ENCODE assay signal across 20 cellular contexts in the genomic region with DNA sequence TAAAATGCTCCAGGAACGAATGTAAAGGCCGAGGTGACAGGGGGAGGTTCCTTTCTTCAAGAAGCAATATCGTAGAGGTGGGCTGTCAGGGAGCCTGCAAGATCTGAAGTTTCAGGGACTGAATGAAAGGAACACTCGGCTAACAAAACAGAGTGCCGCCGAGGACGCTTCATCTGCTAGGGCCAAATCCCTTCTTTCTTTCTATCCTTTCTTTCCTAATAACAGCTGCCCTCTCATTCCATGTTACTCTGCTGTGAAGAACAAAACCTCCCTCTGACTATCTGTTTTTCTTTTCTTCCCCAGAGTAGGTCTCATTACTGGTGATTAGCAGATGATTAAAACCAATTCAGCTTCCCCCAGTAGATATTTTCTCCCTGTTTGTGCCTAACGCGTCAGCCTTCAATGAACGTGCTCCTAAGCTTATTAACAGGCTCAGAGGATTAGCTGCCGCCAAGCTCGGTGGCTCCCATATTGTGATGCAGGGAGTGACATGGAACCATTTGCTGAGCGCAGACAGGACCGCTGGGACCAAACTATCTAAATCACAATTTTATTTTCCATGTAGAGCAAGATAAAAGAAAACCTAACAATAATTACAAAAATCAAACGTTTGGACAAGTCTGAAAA.
"Had no signal": no experiment of that assay in that cellular context is flagged by ENCODE, and none has a peak within 500 bp of the region (broad histone marks: within the 10 kb centered on the region; RNA-seq: fewer than 3 reads in every experiment).

No MANE protein-coding gene starts in this region.

- DNase-seq: activated CD4-positive, alpha-beta T cell treated with anti-CD3 and anti-CD28 coated beads for 1 hour; activated CD4-positive, alpha-beta T cell treated with anti-CD3 and anti-CD28 coated beads, Interleukin-2, amount 50 U/mL, for 1 hour; activated CD8-positive, alpha-beta memory T cell treated with anti-CD3 and anti-CD28 coated beads, Interleukin-2, amount 10 ng/mL, durations not matched to agents 7 days and 5 days; activated CD8-positive, alpha-beta T cell treated with anti-CD3 and anti-CD28 coated beads, Interleukin-2, amount 10 ng/mL, durations not matched to agents 7 days and 5 days; activated effector memory CD4-positive, alpha-beta T cell treated with Interleukin-2 at 50 U/mL for 16 hours; activated naive CD4-positive, alpha-beta T cell treated with Interleukin-2 at 50 U/mL for 16 hours; central memory CD4-positive, alpha-beta T cell; effector CD8-positive, alpha-beta T cell; islet precursor cell; left ventricle myocardium inferior; naive thymus-derived CD4-positive, alpha-beta T cell; right lobe of liver; stimulated activated CD4-positive, alpha-beta T cell treated with anti-CD3 and anti-CD28 coated beads, Interleukin-2, amount 100 ng/mL, for 48 hours; stimulated activated naive CD4-positive, alpha-beta T cell treated with Interleukin-2 at 50 U/mL for 16 hours; T-helper 2 cell had no signal

- H3K4me1 ChIP-seq: gastroesophageal sphincter, left ventricle myocardium inferior, right lobe of liver, tibial nerve had no signal

- H3K36me3 ChIP-seq: gastroesophageal sphincter, left ventricle myocardium inferior, right lobe of liver, tibial nerve had no signal

- H3K9me3 ChIP-seq: gastroesophageal sphincter, left ventricle myocardium inferior, right lobe of liver, tibial nerve had no signal

- H3K4me3 ChIP-seq: gastroesophageal sphincter, hepatocyte, left ventricle myocardium inferior, lung, right lobe of liver, tibial nerve had no signal

- ATAC-seq: activated CD8-positive, alpha-beta memory T cell treated with anti-CD3 and anti-CD28 coated beads, Interleukin-2, amount 10 ng/mL, durations not matched to agents 7 days and 5 days; activated CD8-positive, alpha-beta T cell treated with anti-CD3 and anti-CD28 coated beads, Interleukin-2, amount 10 ng/mL, durations not matched to agents 7 days and 5 days; gastroesophageal sphincter; naive thymus-derived CD4-positive, alpha-beta T cell; right lobe of liver; WTC11 had no signal

- H3K27me3 ChIP-seq: right lobe of liver, tibial nerve had no signal

- H3K27ac ChIP-seq: gastroesophageal sphincter, hepatocyte, left ventricle myocardium inferior, right lobe of liver, tibial nerve had no signal
